Comparison of ENCODE assay signal across 8 cellular contexts in the genomic region with DNA sequence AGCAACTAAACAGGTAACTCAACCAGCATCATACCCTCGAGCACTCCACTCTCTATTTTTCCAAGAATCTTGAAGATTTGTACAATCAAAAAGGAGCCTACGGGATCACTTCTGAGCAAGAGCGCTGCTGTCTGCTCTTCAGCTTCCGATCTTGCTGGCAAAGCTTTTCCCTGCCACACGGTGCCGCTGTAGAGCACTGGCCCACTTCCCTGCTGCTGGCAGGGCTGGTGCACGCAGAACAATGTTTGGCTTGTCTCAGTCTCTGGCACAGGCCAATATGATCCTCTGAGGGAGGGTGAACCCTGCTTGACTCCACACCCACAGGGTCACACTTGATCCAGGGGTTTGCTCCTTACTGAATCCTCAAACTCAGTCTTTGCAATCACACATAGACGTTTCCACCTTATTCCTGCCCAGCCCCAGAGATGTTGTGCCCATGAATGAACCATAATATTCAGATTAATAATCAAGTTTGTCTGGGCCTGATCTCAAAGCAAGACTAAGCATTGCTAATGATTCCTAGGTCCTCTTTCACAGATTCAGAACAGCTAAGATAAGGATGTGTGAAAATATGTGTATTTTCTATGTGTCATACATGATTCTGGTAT.
A peak's percentile ranks its signal among the peaks of the same experiment; 100 is the strongest.
DNase-seq lines count a peak whose midpoint lies in the region; ATAC-seq and TF ChIP-seq lines count a peak whose summit lies in the region.

No MANE protein-coding gene starts in this region.

- no peak for TF ChIP-seq POLR2A in breast epithelium (IDR thresholded peaks at IDR 0.05)

- TF ChIP-seq CTCF in DND-41 (IDR thresholded peaks at IDR 0.05; ENCODE audit: borderline replicate concordance, extremely low read depth, low read length, poor library complexity, severe bottlenecking) (peak; percentile 78), breast epithelium (IDR thresholded peaks at IDR 0.05) (peak; percentile 29 to 76 (median 67)), kidney epithelial cell (IDR thresholded peaks at IDR 0.05; ENCODE audit: insufficient read depth, low read length, poor library complexity, severe bottlenecking) (peak; percentile 90)

- intact Hi-C loops in breast epithelium (cut with DNase I; ENCODE audit: low total_unique reads), result no loop called here

- H3K4me2 ChIP-seq in DND-41 (ENCODE audit: insufficient read depth, low read length), result no peak overlapping the region

- no peaks in the 10 kb centered on the region for H3K79me2 ChIP-seq in DND-41 (ENCODE audit: insufficient read depth, low read length)

- no peaks in the 10 kb centered on the region for H3K27me3 ChIP-seq in DND-41 (ENCODE audit: insufficient read depth, low read length, poor library complexity)
- H3K27me3 ChIP-seq in breast epithelium, result no peaks in the 10 kb centered on the region
- H3K27me3 ChIP-seq in kidney epithelial cell (ENCODE audit: control insufficient read depth, insufficient read depth, low read length), result no peaks in the 10 kb centered on the region

- H3K36me3 ChIP-seq in DND-41 (ENCODE audit: insufficient read depth, low read length), result no peaks in the 10 kb centered on the region
- H3K36me3 ChIP-seq in breast epithelium, result no peaks in the 10 kb centered on the region
- H3K36me3 ChIP-seq in kidney epithelial cell (ENCODE audit: control insufficient read depth, insufficient read depth, low read length), result no peaks in the 10 kb centered on the region

- no peak overlapping the region for H3K4me3 ChIP-seq in DND-41 (ENCODE audit: low read depth in 1 of 2, low read length in 2 of 2)
- no peak overlapping the region for H3K4me3 ChIP-seq in breast epithelium
- H3K4me3 ChIP-seq in kidney epithelial cell (ENCODE audit: low read depth, low read length), result no peak overlapping the region

- H3K9ac ChIP-seq in DND-41 (ENCODE audit: low read depth, low read length), result no peak overlapping the region

- DNase-seq in DND-41 (peak; percentile 53), RPMI8226 (peak; percentile 46), breast epithelium (ENCODE audit: low spot score in 2 of 2) (peak; percentile 65 to 75), kidney epithelial cell (ENCODE audit: low read depth) (no peak)
- peak; percentile 32 to 38 for DNase-seq in stimulated activated CD4-positive, alpha-beta T cell treated with anti-CD3 and anti-CD28 coated beads, Interleukin-4, amount 100 ng/mL, for 48 hours (ENCODE audit: low read depth in 2 of 2)
- no peak for DNase-seq in effector CD4-positive, alpha-beta T cell

- ATAC-seq in DND-41 (ENCODE audit: insufficient read depth, low read depth) (peak; percentile 81), GM19452 (IDR thresholded peaks at IDR 0.05; ENCODE audit: unreplicated experiment) (peak; percentile 84), HG03469 (IDR thresholded peaks at IDR 0.05; ENCODE audit: unreplicated experiment) (peak; percentile 95)

- H3K27ac ChIP-seq in DND-41 (ENCODE audit: low read length) (no peak overlapping the region), breast epithelium (no peak overlapping the region)

- H3K9me3 ChIP-seq in DND-41 (ENCODE audit: insufficient read depth, low read length, severe bottlenecking) (no peaks in the 10 kb centered on the region), breast epithelium (no peaks in the 10 kb centered on the region)

- no peak overlapping the region for H2AFZ ChIP-seq in DND-41 (ENCODE audit: low read depth, low read length)

- H3K4me1 ChIP-seq in DND-41 (ENCODE audit: insufficient read depth, low read length), result no peaks in the 10 kb centered on the region
- H3K4me1 ChIP-seq in breast epithelium, result no peaks in the 10 kb centered on the region

- no peaks in the 10 kb centered on the region for H4K20me1 ChIP-seq in DND-41 (ENCODE audit: insufficient read depth, low read length)

Comparison
In these comparisons a context has a peak if more than half of its experiments do, and no peak if none do; other contexts are left out.
1. DNase-seq: peak in DND-41 (single experiment), RPMI8226 (single experiment), breast epithelium (2 of 2) and stimulated activated CD4-positive, alpha-beta T cell treated with anti-CD3 and anti-CD28 coated beads, Interleukin-4, amount 100 ng/mL, for 48 hours (2 of 2); none in kidney epithelial cell (single experiment) and effector CD4-positive, alpha-beta T cell (single experiment).
2. Peak in every context shown above with its lines, with median percentiles within 50 percentile points of each other: ATAC-seq and CTCF ChIP-seq.